18 cellular contexts compared by ENCODE assay signal in genomic region chr1:9246841-9247785, GRCh38. TPM values are rescaled to one million over a fixed set of nuclear protein-coding genes. Genes with fewer than 3 reads are reported as not detected.
DNase-seq lines count a peak whose midpoint lies in the region; ATAC-seq and TF ChIP-seq lines count a peak whose summit lies in the region.
"Had no signal": no experiment of that assay in that cellular context is flagged by ENCODE, and none has a peak within 500 bp of the region (broad histone marks: within the 10 kb centered on the region; RNA-seq: fewer than 3 reads in every experiment).

No MANE protein-coding gene starts in this region.

- TF ChIP-seq POLR2A in NB4 (IDR thresholded peaks at IDR 0.05; ENCODE audit: extremely low read depth, insufficient read length) (no peak), right lobe of liver (IDR thresholded peaks at IDR 0.05) (no peak)

- intact Hi-C loops in right lobe of liver (cut with DNase I), result no loop called here

- no peak overlapping the region for H3K4me3 Mint-ChIP-seq in endodermal cell
- H3K4me3 Mint-ChIP-seq: activated CD8-positive, alpha-beta T cell treated with anti-CD3 and anti-CD28 coated beads for 36 hours; T-helper 17 cell had no signal

- DNase-seq in NB4 (ENCODE audit: low read depth) (no peak), endodermal cell (no peak), right lobe of liver (no peak), substantia nigra (lab: John Stamatoyannopoulos, UW) (no peak), NCI-H2196 (lab: John Stamatoyannopoulos, UW; ENCODE audit: unreplicated experiment) (no peak)
- DNase-seq: activated CD4-positive, CD25-positive, alpha-beta regulatory T cell; activated CD8-positive, alpha-beta T cell treated with anti-CD3 and anti-CD28 coated beads for 36 hours; activated naive CD4-positive, alpha-beta T cell treated with anti-CD3 and anti-CD28 coated beads, Interleukin-2, amount 50 U/mL, for 16 hours; activated T-cell treated with anti-CD3 and anti-CD28 coated beads, Interleukin-2, amount 50 U/mL, for 1 hour; NCI-H1436 treated with DMSO at 0.1 percent for 48 hours; NCI-H82; PC-9; stimulated activated CD8-positive, alpha-beta memory T cell treated with anti-CD3 and anti-CD28 coated beads, Interleukin-4, amount 100 ng/mL, for 48 hours; T-helper 17 cell; testis had no signal

- ATAC-seq in right lobe of liver (no peak), HG03196 (IDR thresholded peaks at IDR 0.05; ENCODE audit: unreplicated experiment) (no peak), HG02840 (IDR thresholded peaks at IDR 0.05; ENCODE audit: low FRiP score, unreplicated experiment) (no peak)
- ATAC-seq: activated CD8-positive, alpha-beta T cell treated with anti-CD3 and anti-CD28 coated beads for 36 hours; T-helper 17 cell had no signal

- peaks cover 14% of the 10 kb centered on the region for H3K27me3 Mint-ChIP-seq in endodermal cell (ENCODE audit: insufficient read depth)
- H3K27me3 Mint-ChIP-seq: activated CD8-positive, alpha-beta T cell treated with anti-CD3 and anti-CD28 coated beads for 36 hours; T-helper 17 cell had no signal

- no peak overlapping the region for H3K27ac Mint-ChIP-seq in endodermal cell
- H3K27ac Mint-ChIP-seq: activated CD8-positive, alpha-beta T cell treated with anti-CD3 and anti-CD28 coated beads for 36 hours had no signal

- no peaks in the 10 kb centered on the region for H3K27me3 ChIP-seq in endodermal cell (ENCODE audit: control insufficient read depth, insufficient read depth, low read length, poor library complexity, severe bottlenecking)
- H3K27me3 ChIP-seq in right lobe of liver, result no peaks in the 10 kb centered on the region
- H3K27me3 ChIP-seq: testis had no signal

- no peaks in the 10 kb centered on the region for H3K9me3 Mint-ChIP-seq in endodermal cell
- H3K9me3 Mint-ChIP-seq: activated CD8-positive, alpha-beta T cell treated with anti-CD3 and anti-CD28 coated beads for 36 hours had no signal

- no peak overlapping the region for H3K27ac ChIP-seq in endodermal cell (ENCODE audit: low read depth, low read length)
- H3K27ac ChIP-seq in right lobe of liver, result peak overlapping the region in 2 of 3 donors; percentile 62 to 65
- peak overlapping the region; percentile 85 for H3K27ac ChIP-seq in substantia nigra (ENCODE audit: low read depth, low read length, poor library complexity, severe bottlenecking)
- H3K27ac ChIP-seq: parathyroid adenoma, PC-9, testis had no signal

- H3K9me3 ChIP-seq in endodermal cell (ENCODE audit: control insufficient read depth, low read length) (no peaks in the 10 kb centered on the region), right lobe of liver (no peaks in the 10 kb centered on the region)
- H3K9me3 ChIP-seq: testis had no signal

- WGBS in endodermal cell (ENCODE audit: insufficient coverage in 1 of 2, insufficient read length in 1 of 2), 2 experiments, result 88 to 92% methylated on average over 30 to 41 of the region's 41 CpGs
- WGBS in right lobe of liver (ENCODE audit: insufficient coverage, low coverage, low lambda C conversion rate, missing lambda C conversion rate), result 70% methylated on average over 11 of the region's 41 CpGs

- peaks cover 23% of the 10 kb centered on the region for H3K4me1 ChIP-seq in endodermal cell (ENCODE audit: control insufficient read depth, insufficient read depth, low read length)
- peaks cover 0 to 89% (median 39%) of the 10 kb centered on the region in 4 donors for H3K4me1 ChIP-seq in right lobe of liver

- H3K36me3 ChIP-seq in endodermal cell (ENCODE audit: control insufficient read depth, insufficient read depth, low read length) (no peaks in the 10 kb centered on the region), right lobe of liver (peaks cover 6 to 37% (median 21%) of the 10 kb centered on the region in 4 donors)

- peaks cover 8% of the 10 kb centered on the region for H3K36me3 Mint-ChIP-seq in endodermal cell (ENCODE audit: low read depth)

- peak; percentile 12 for TF ChIP-seq CTCF in NB4 (IDR thresholded peaks at IDR 0.05; ENCODE audit: low read depth, low read length)
- peak; percentile 43 for TF ChIP-seq CTCF in endodermal cell (conservative IDR thresholded peaks at IDR 0.05)
- no peak for TF ChIP-seq CTCF in right lobe of liver (IDR thresholded peaks at IDR 0.05)

- H3K9ac ChIP-seq in endodermal cell (ENCODE audit: extremely low read depth, low read length, poor library complexity, severe bottlenecking), result no peak overlapping the region
- H3K9ac ChIP-seq: parathyroid adenoma had no signal

- peaks cover 38% of the 10 kb centered on the region for H3K4me1 Mint-ChIP-seq in endodermal cell

- no peak overlapping the region for H3K4me3 ChIP-seq in NB4 (ENCODE audit: low read depth, low read length)
- H3K4me3 ChIP-seq in endodermal cell (ENCODE audit: low read length), result no peak overlapping the region
- no peak overlapping the region for H3K4me3 ChIP-seq in right lobe of liver
- H3K4me3 ChIP-seq: PC-9, testis had no signal

RNA-seq across cellular contexts. Expression of gene H6PD, which starts 12.5 kb away (rescaled TPM):
- total RNA-seq in endodermal cell, result 10 to 100 TPM; 21.5 to 34.4 TPM
- polyA plus RNA-seq in endodermal cell (2013, experiment 1 of 2), result 14.8 TPM
- polyA plus RNA-seq in endodermal cell (2013, experiment 2 of 2), result 14.2 TPM
- total RNA-seq in right lobe of liver, result 100 to 1,000 TPM; 102 to 158 (median 120) TPM

RNA-seq across cellular contexts. Expression of gene SPSB1, which starts 45.6 kb away (rescaled TPM):
- 10 to 100 TPM; 20.4 to 26.9 TPM for total RNA-seq in endodermal cell
- polyA plus RNA-seq in endodermal cell (2013, experiment 1 of 2), result 10.5 TPM
- polyA plus RNA-seq in endodermal cell (2013, experiment 2 of 2), result 10.7 TPM
- 100 to 1,000 TPM in 1 of 6 experiments, 10 to 100 TPM in 4, 1 to 10 TPM in 1; 7.7 to 121 (median 37.0) TPM for total RNA-seq in right lobe of liver

Comparison
In these comparisons a context has a peak if more than half of its experiments do, and no peak if none do; other contexts are left out.
1. CTCF ChIP-seq: peak in NB4 (single experiment) and endodermal cell (single experiment); none in right lobe of liver (0 of 4).